ENCODE assay signal across 16 cellular contexts in the genomic region with DNA sequence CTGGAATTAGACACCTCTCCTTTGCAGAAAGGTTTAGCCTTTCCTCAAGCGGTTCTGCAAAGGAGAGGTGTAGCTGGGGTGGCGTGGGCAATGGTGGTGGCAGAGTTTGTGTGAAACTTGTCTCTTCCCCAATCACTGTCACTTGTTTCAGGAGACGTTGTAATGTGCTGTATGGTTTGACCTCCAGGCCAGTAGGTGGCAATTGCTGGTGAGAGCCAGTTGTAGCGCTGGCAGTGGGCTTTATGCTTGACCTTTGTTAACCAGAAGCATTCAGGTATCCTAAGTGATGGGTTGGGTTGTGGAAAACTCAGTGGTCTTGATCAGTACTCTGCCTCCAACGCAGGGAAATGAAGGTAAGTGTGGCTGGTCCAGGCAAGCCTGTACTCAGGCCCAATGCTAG. TPM values are rescaled to one million over a fixed set of nuclear protein-coding genes. Genes with fewer than 3 reads are reported as not detected.
"Had no signal": no experiment of that assay in that cellular context is flagged by ENCODE, and none has a peak within 500 bp of the region (broad histone marks: within the 10 kb centered on the region; RNA-seq: fewer than 3 reads in every experiment).

No MANE protein-coding gene starts in this region.

- H3K9me3 Mint-ChIP-seq: activated CD4-positive, alpha-beta memory T cell treated with anti-CD3 and anti-CD28 coated beads for 36 hours; natural killer cell had no signal

- DNase-seq: activated CD4-positive, alpha-beta T cell treated with anti-CD3 and anti-CD28 coated beads for 1 hour; amniotic stem cell; islet precursor cell had no signal

- FAIRE-seq: colon had no signal

- H3K4me3 ChIP-seq: mucosa of descending colon had no signal

- H3K9me3 ChIP-seq: mucosa of descending colon had no signal

- H3K36me3 Mint-ChIP-seq: activated CD4-positive, alpha-beta memory T cell treated with anti-CD3 and anti-CD28 coated beads for 36 hours; activated naive CD4-positive, alpha-beta T cell treated with anti-CD3 and anti-CD28 coated beads, Interleukin-2, amount 50 U/mL, for 72 hours; natural killer cell; type B pancreatic cell had no signal

- H3K27ac Mint-ChIP-seq: activated CD4-positive, alpha-beta memory T cell treated with anti-CD3 and anti-CD28 coated beads for 36 hours; activated naive CD4-positive, alpha-beta T cell treated with anti-CD3 and anti-CD28 coated beads, Interleukin-2, amount 50 U/mL, for 72 hours; natural killer cell; progenitor cell of endocrine pancreas; stimulated activated naive CD8-positive, alpha-beta T cell treated with anti-CD3 and anti-CD28 coated beads, Interleukin-15, amount 100 ng/mL, for 72 hours; type B pancreatic cell had no signal

- H3K4me3 Mint-ChIP-seq: activated CD4-positive, alpha-beta memory T cell treated with anti-CD3 and anti-CD28 coated beads for 36 hours; natural killer cell; stimulated activated naive CD8-positive, alpha-beta T cell treated with anti-CD3 and anti-CD28 coated beads, Interleukin-15, amount 100 ng/mL, for 72 hours; type B pancreatic cell had no signal

RNA-seq across cellular contexts. Expression of gene LILRA5, which starts 12.7 kb away (rescaled TPM):
- total RNA-seq: activated CD4-positive, alpha-beta memory T cell treated with anti-CD3 and anti-CD28 coated beads for 36 hours; activated naive CD4-positive, alpha-beta T cell treated with anti-CD3 and anti-CD28 coated beads, Interleukin-2, amount 50 U/mL, for 72 hours; mammary epithelial cell; progenitor cell of endocrine pancreas; temporal lobe had no signal
- polyA plus RNA-seq: mammary epithelial cell had no signal

RNA-seq across cellular contexts. Expression of gene LILRA4, which starts 13.3 kb away (rescaled TPM):
- total RNA-seq: activated CD4-positive, alpha-beta memory T cell treated with anti-CD3 and anti-CD28 coated beads for 36 hours; activated naive CD4-positive, alpha-beta T cell treated with anti-CD3 and anti-CD28 coated beads, Interleukin-2, amount 50 U/mL, for 72 hours; cardiac septum; esophagus mucosa; left lobe of liver; mammary epithelial cell; mucosa of descending colon; progenitor cell of endocrine pancreas; temporal lobe had no signal
- polyA plus RNA-seq: mammary epithelial cell had no signal

RNA-seq across cellular contexts. Expression of gene LAIR1, which starts 39.1 kb away (rescaled TPM):
- total RNA-seq: mammary epithelial cell, progenitor cell of endocrine pancreas had no signal
- polyA plus RNA-seq: mammary epithelial cell had no signal

RNA-seq across cellular contexts. Expression of gene LILRB2, which starts 44.7 kb away (rescaled TPM):
- total RNA-seq: activated CD4-positive, alpha-beta memory T cell treated with anti-CD3 and anti-CD28 coated beads for 36 hours; activated naive CD4-positive, alpha-beta T cell treated with anti-CD3 and anti-CD28 coated beads, Interleukin-2, amount 50 U/mL, for 72 hours; mammary epithelial cell; progenitor cell of endocrine pancreas had no signal
- polyA plus RNA-seq: mammary epithelial cell had no signal
